Comparison of ENCODE assay signal across 9 cellular contexts in genomic region chr7:142797799-142798377, GRCh38. TPM values are rescaled to one million over a fixed set of nuclear protein-coding genes. Genes with fewer than 3 reads are reported as not detected.
A peak's percentile ranks its signal among the peaks of the same experiment; 100 is the strongest.
DNase-seq lines count a peak whose midpoint lies in the region; ATAC-seq lines count a peak whose summit lies in the region.
"Had no signal": no experiment of that assay in that cellular context is flagged by ENCODE, and none has a peak within 500 bp of the region (broad histone marks: within the 10 kb centered on the region; RNA-seq: fewer than 3 reads in every experiment).

No MANE protein-coding gene starts in this region.

- peaks cover 74 to 81% of the 10 kb centered on the region in 2 donors for H3K36me3 Mint-ChIP-seq in CD4-positive, alpha-beta memory T cell
- peaks cover 40% of the 10 kb centered on the region for H3K36me3 Mint-ChIP-seq in natural killer cell treated with Interleukin-12 subunit alpha and Interleukin-12 subunit beta and Interleukin-15 and Interleukin-18, amount 100 ng/mL, for 72 hours

- peak; percentile 7 for ATAC-seq in HG03460 (IDR thresholded peaks at IDR 0.05; ENCODE audit: unreplicated experiment)
- ATAC-seq in natural killer cell treated with Interleukin-12 subunit alpha and Interleukin-12 subunit beta and Interleukin-15 and Interleukin-18, amount 100 ng/mL, for 72 hours, result peak in 1 of 2 donors; percentile 30
- no peak for ATAC-seq in GM18909 (IDR thresholded peaks at IDR 0.05; ENCODE audit: poor library complexity, unreplicated experiment)

- peak overlapping the region; percentile 93 to 100 (median 99) for H3K4me3 Mint-ChIP-seq in CD4-positive, alpha-beta memory T cell
- peak overlapping the region; percentile 98 for H3K4me3 Mint-ChIP-seq in natural killer cell treated with Interleukin-12 subunit alpha and Interleukin-12 subunit beta and Interleukin-15 and Interleukin-18, amount 100 ng/mL, for 72 hours

- H3K27me3 Mint-ChIP-seq in CD4-positive, alpha-beta memory T cell, result no peaks in the 10 kb centered on the region
- no peaks in the 10 kb centered on the region for H3K27me3 Mint-ChIP-seq in natural killer cell treated with Interleukin-12 subunit alpha and Interleukin-12 subunit beta and Interleukin-15 and Interleukin-18, amount 100 ng/mL, for 72 hours

- H3K9me3 ChIP-seq in CD4-positive, alpha-beta memory T cell (ENCODE audit: control insufficient read depth in 1 of 2, low read length in 2 of 2), result no peaks in the 10 kb centered on the region

- H3K4me3 ChIP-seq in CD4-positive, alpha-beta memory T cell (ENCODE audit: low read length in 2 of 2), result peak overlapping the region; percentile 84 to 85

- no peaks in the 10 kb centered on the region for H3K27me3 ChIP-seq in CD4-positive, alpha-beta memory T cell (ENCODE audit: insufficient read depth, low read length)

- peak overlapping the region; percentile 98 to 100 (median 100) for H3K27ac Mint-ChIP-seq in CD4-positive, alpha-beta memory T cell
- H3K27ac Mint-ChIP-seq in natural killer cell treated with Interleukin-12 subunit alpha and Interleukin-12 subunit beta and Interleukin-15 and Interleukin-18, amount 100 ng/mL, for 72 hours, result peak overlapping the region; percentile 94 to 97

- H3K27ac ChIP-seq in CD4-positive, alpha-beta memory T cell (ENCODE audit: low read depth, low read length), result peak overlapping the region; percentile 99

- peak in 1 of 5 donors; percentile 47 for DNase-seq in CD4-positive, alpha-beta memory T cell
- DNase-seq in dermis blood vessel endothelial cell (peak; percentile 14), germinal center (ENCODE audit: low spot score) (no peak), SIG-M5 treated with dmso at 0.1 percent for 504 hours (lab: John Stamatoyannopoulos, UW; ENCODE audit: unreplicated experiment) (no peak), NCI-H146 treated with DMSO at 0.1 percent for 48 hours (lab: John Stamatoyannopoulos, UW; ENCODE audit: unreplicated experiment) (no peak)
- no peak for DNase-seq in natural killer cell treated with Interleukin-12 subunit alpha and Interleukin-12 subunit beta and Interleukin-15 and Interleukin-18, amount 100 ng/mL, for 72 hours (ENCODE audit: low spot score)

- intact Hi-C loops in CD4-positive, alpha-beta memory T cell (cut with micrococcal nuclease), result loop anchor here (1.0 to 5.0 kb wide), 6 partner anchors 10 to 489 kb away; no protein-coding TSS in a partner anchor

- peaks cover 22% of the 10 kb centered on the region for H3K36me3 ChIP-seq in CD4-positive, alpha-beta memory T cell (ENCODE audit: insufficient read depth, low read length)

- peaks cover 68% of the 10 kb centered on the region for H3K4me1 ChIP-seq in CD4-positive, alpha-beta memory T cell (ENCODE audit: insufficient read depth, low read length)

- peaks cover 0 to 7% (median 0%) of the 10 kb centered on the region in 8 donors for H3K9me3 Mint-ChIP-seq in CD4-positive, alpha-beta memory T cell
- peaks cover 3% of the 10 kb centered on the region for H3K9me3 Mint-ChIP-seq in natural killer cell treated with Interleukin-12 subunit alpha and Interleukin-12 subunit beta and Interleukin-15 and Interleukin-18, amount 100 ng/mL, for 72 hours

- POLR2A ChIA-PET in CD4-positive, alpha-beta memory T cell (lab: Charles Lee; ENCODE audit: partially characterized antibody), result interaction anchor here (0.7 to 31.0 kb wide), 66 partner anchors 1 to 582 kb away, joined by 3 to 6843 read pairs (median 9); partner anchors contain the start of genes EPHB6 and GSTK1

- CTCF ChIA-PET in CD4-positive, alpha-beta memory T cell (lab: Charles Lee; ENCODE audit: partially characterized antibody), result interaction anchor here (0.8 to 21.7 kb wide), 10 partner anchors 9 to 494 kb away, joined by 3 to 623 read pairs (median 6); no protein-coding TSS in a partner anchor

- peaks cover 54 to 82% (median 65%) of the 10 kb centered on the region in 4 donors for H3K4me1 Mint-ChIP-seq in CD4-positive, alpha-beta memory T cell
- peaks cover 78 to 85% of the 10 kb centered on the region in 2 donors for H3K4me1 Mint-ChIP-seq in natural killer cell treated with Interleukin-12 subunit alpha and Interleukin-12 subunit beta and Interleukin-15 and Interleukin-18, amount 100 ng/mL, for 72 hours (ENCODE audit: low read depth in 2 of 2)

RNA-seq across cellular contexts. Expression of gene PRSS2, which starts 27.1 kb away (rescaled TPM):
- total RNA-seq in CD4-positive, alpha-beta memory T cell, result not detected
- polyA plus RNA-seq in CD4-positive, alpha-beta memory T cell, result not detected
- total RNA-seq in dermis blood vessel endothelial cell, result not detected in 2 replicates
- total RNA-seq in natural killer cell treated with Interleukin-12 subunit alpha and Interleukin-12 subunit beta and Interleukin-15 and Interleukin-18, amount 100 ng/mL, for 72 hours, result under 1 TPM in 1 of 2 donors, not detected in 1; 0.76 TPM
- total RNA-seq: T-helper 1 cell treated with Interleukin-12 subunit alpha and Interleukin-12 subunit beta and Interleukin-4 antibody, amounts not matched to agents 30 ng/mL and 1 ng/mL, for 36 hours had no signal

RNA-seq across cellular contexts. Expression of gene PRSS1, which starts 48.6 kb away (rescaled TPM):
- under 1 TPM in 1 of 2 experiments, not detected in 1; 0.44 TPM for total RNA-seq in CD4-positive, alpha-beta memory T cell
- not detected for polyA plus RNA-seq in CD4-positive, alpha-beta memory T cell
- not detected in 2 replicates for total RNA-seq in dermis blood vessel endothelial cell
- not detected for total RNA-seq in natural killer cell treated with Interleukin-12 subunit alpha and Interleukin-12 subunit beta and Interleukin-15 and Interleukin-18, amount 100 ng/mL, for 72 hours
- total RNA-seq: T-helper 1 cell treated with Interleukin-12 subunit alpha and Interleukin-12 subunit beta and Interleukin-4 antibody, amounts not matched to agents 30 ng/mL and 1 ng/mL, for 36 hours had no signal

RNA-seq across cellular contexts. Expression of gene EPHB6, which starts 57.0 kb away (rescaled TPM):
- 10 to 100 TPM; 48.4 to 65.0 TPM for total RNA-seq in CD4-positive, alpha-beta memory T cell
- polyA plus RNA-seq in CD4-positive, alpha-beta memory T cell, result 10 to 100 TPM; 14.2 to 27.4 TPM
- total RNA-seq in dermis blood vessel endothelial cell, result under 0.01 and 0.09 TPM in 2 replicates
- 1 to 10 TPM in 1 of 2 donors, under 1 TPM in 1; 0.64 to 1.8 TPM for total RNA-seq in natural killer cell treated with Interleukin-12 subunit alpha and Interleukin-12 subunit beta and Interleukin-15 and Interleukin-18, amount 100 ng/mL, for 72 hours

Comparison
In these comparisons a context has a peak if more than half of its experiments do, and no peak if none do; other contexts are left out.
1. RNA of gene EPHB6, which starts 57.0 kb away (total RNA-seq): 48.4 to 65.0 TPM in CD4-positive, alpha-beta memory T cell; 0.64 to 1.8 TPM in natural killer cell treated with Interleukin-12 subunit alpha and Interleukin-12 subunit beta and Interleukin-15 and Interleukin-18, amount 100 ng/mL, for 72 hours and under 0.01 to 0.09 TPM in dermis blood vessel endothelial cell; every median in the first group is over 10 times any median in the second.